In genomic region chr20:13486694-13487093, GRCh38 we compare ENCODE assay signal across 20 cellular contexts.
"Had no signal": no experiment of that assay in that cellular context is flagged by ENCODE, and none has a peak within 500 bp of the region (broad histone marks: within the 10 kb centered on the region; RNA-seq: fewer than 3 reads in every experiment).

No MANE protein-coding gene starts in this region.

- ATAC-seq: gastroesophageal sphincter; left cardiac atrium; left ventricle myocardium superior; natural killer cell treated with Interleukin-12 subunit alpha and Interleukin-12 subunit beta and Interleukin-15 and Interleukin-18, amount 100 ng/mL, for 72 hours; right cardiac atrium had no signal

- H3K27me3 ChIP-seq: gastroesophageal sphincter, neural progenitor cell, ovary, thyroid gland had no signal

- H2AFZ ChIP-seq: neural progenitor cell had no signal

- H3K9me3 ChIP-seq: gastroesophageal sphincter, ovary, thyroid gland had no signal

- H3K4me3 ChIP-seq: coronary artery, gastroesophageal sphincter, lung, neural progenitor cell, ovary, smooth muscle cell, thyroid gland had no signal

- H3K4me2 ChIP-seq: neural progenitor cell, smooth muscle cell had no signal

- H3K36me3 ChIP-seq: ovary, thyroid gland had no signal

- H3K27ac ChIP-seq: coronary artery, gastroesophageal sphincter, neural progenitor cell, ovary, thyroid gland had no signal

- H3K9ac ChIP-seq: neural progenitor cell had no signal

- DNase-seq: effector CD8-positive, alpha-beta T cell; glutamatergic neuron; immature natural killer cell; kidney; left cardiac atrium; left ventricle myocardium superior; mesenchymal stem cell; midbrain; nucleus accumbens; ovary; right cardiac atrium; stimulated activated CD4-positive, alpha-beta T cell treated with anti-CD3 and anti-CD28 coated beads, Interleukin-2, amount 100 ng/mL, for 48 hours; stimulated activated naive CD4-positive, alpha-beta T cell treated with Interleukin-2 at 50 U/mL for 16 hours; thyroid gland had no signal
